Comparison of ENCODE assay signal across 1 cellular context in the genomic region with DNA sequence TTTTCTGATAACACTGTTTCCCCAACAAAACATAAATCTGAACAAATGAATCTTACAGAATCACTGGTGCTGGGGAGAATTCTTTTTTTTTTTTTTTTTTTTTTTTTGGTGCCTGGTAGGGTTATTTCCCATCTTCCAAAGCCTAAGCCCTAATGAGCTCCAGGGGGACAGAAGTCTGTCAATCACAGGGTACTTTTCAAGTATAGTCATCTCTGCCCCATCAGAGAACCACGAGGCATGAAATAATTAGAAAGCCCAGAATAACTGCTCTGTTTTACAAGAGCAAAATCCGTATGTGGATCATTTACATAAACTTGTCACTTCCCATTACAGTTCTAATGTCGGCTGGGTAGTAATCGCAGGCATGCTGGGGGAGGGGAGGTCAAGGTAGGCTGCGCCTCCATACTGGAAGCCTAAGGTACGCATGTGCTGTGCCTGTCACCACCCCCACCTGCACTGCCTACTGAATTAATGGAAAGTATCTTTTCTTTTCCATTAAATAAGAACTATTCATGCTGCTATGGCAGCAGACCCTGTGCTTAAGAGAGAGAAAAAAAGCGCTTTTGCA.
TF ChIP-seq lines count a peak whose summit lies in the region.

No MANE protein-coding gene starts in this region.

TF ChIP-seq in GM23338, 12 proteins besides CTCF, POLR2A, EP300 and RAD21 (continued from another document):
- TF ChIP-seq, protein P1, sequence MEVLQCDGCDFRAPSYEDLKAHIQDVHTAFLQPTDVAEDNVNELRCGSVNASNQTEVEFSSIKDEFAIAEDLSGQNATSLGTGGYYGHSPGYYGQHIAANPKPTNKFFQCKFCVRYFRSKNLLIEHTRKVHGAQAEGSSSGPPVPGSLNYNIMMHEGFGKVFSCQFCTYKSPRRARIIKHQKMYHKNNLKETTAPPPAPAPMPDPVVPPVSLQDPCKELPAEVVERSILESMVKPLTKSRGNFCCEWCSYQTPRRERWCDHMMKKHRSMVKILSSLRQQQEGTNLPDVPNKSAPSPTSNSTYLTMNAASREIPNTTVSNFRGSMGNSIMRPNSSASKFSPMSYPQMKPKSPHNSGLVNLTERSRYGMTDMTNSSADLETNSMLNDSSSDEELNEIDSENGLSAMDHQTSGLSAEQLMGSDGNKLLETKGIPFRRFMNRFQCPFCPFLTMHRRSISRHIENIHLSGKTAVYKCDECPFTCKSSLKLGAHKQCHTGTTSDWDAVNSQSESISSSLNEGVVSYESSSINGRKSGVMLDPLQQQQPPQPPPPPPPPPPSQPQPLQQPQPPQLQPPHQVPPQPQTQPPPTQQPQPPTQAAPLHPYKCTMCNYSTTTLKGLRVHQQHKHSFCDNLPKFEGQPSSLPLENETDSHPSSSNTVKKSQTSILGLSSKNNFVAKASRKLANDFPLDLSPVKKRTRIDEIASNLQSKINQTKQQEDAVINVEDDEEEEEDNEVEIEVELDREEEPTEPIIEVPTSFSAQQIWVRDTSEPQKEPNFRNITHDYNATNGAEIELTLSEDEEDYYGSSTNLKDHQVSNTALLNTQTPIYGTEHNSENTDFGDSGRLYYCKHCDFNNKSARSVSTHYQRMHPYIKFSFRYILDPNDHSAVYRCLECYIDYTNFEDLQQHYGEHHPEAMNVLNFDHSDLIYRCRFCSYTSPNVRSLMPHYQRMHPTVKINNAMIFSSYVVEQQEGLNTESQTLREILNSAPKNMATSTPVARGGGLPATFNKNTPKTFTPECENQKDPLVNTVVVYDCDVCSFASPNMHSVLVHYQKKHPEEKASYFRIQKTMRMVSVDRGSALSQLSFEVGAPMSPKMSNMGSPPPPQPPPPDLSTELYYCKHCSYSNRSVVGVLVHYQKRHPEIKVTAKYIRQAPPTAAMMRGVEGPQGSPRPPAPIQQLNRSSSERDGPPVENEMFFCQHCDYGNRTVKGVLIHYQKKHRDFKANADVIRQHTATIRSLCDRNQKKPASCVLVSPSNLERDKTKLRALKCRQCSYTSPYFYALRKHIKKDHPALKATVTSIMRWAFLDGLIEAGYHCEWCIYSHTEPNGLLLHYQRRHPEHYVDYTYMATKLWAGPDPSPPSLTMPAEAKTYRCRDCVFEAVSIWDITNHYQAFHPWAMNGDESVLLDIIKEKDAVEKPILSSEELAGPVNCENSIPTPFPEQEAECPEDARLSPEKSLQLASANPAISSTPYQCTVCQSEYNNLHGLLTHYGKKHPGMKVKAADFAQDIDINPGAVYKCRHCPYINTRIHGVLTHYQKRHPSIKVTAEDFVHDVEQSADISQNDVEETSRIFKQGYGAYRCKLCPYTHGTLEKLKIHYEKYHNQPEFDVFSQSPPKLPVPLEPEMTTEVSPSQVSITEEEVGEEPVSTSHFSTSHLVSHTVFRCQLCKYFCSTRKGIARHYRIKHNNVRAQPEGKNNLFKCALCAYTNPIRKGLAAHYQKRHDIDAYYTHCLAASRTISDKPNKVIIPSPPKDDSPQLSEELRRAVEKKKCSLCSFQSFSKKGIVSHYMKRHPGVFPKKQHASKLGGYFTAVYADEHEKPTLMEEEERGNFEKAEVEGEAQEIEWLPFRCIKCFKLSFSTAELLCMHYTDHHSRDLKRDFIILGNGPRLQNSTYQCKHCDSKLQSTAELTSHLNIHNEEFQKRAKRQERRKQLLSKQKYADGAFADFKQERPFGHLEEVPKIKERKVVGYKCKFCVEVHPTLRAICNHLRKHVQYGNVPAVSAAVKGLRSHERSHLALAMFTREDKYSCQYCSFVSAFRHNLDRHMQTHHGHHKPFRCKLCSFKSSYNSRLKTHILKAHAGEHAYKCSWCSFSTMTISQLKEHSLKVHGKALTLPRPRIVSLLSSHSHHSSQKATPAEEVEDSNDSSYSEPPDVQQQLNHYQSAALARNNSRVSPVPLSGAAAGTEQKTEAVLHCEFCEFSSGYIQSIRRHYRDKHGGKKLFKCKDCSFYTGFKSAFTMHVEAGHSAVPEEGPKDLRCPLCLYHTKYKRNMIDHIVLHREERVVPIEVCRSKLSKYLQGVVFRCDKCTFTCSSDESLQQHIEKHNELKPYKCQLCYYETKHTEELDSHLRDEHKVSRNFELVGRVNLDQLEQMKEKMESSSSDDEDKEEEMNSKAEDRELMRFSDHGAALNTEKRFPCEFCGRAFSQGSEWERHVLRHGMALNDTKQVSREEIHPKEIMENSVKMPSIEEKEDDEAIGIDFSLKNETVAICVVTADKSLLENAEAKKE (CRISPR knock-in tag; IDR thresholded peaks at IDR 0.05): no peak
- TF ChIP-seq, protein P2, sequence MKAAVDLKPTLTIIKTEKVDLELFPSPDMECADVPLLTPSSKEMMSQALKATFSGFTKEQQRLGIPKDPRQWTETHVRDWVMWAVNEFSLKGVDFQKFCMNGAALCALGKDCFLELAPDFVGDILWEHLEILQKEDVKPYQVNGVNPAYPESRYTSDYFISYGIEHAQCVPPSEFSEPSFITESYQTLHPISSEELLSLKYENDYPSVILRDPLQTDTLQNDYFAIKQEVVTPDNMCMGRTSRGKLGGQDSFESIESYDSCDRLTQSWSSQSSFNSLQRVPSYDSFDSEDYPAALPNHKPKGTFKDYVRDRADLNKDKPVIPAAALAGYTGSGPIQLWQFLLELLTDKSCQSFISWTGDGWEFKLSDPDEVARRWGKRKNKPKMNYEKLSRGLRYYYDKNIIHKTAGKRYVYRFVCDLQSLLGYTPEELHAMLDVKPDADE (IDR thresholded peaks at IDR 0.05): no peak
- TF ChIP-seq ZNF331 (CRISPR knock-in tag; IDR thresholded peaks at IDR 0.05; ENCODE audit: low read depth): no peak
- TF ChIP-seq CREB1 (CRISPR knock-in tag; IDR thresholded peaks at IDR 0.05; ENCODE audit: low read depth): no peak
- TF ChIP-seq POLR2AphosphoS5 (IDR thresholded peaks at IDR 0.05; ENCODE audit: low read depth): no peak
- no peak for TF ChIP-seq EZH2 (IDR thresholded peaks at IDR 0.05; ENCODE audit: low read depth, unreplicated experiment)
TF ChIP-seq in GM23338: peak in this region for 0.
